In the genomic region with DNA sequence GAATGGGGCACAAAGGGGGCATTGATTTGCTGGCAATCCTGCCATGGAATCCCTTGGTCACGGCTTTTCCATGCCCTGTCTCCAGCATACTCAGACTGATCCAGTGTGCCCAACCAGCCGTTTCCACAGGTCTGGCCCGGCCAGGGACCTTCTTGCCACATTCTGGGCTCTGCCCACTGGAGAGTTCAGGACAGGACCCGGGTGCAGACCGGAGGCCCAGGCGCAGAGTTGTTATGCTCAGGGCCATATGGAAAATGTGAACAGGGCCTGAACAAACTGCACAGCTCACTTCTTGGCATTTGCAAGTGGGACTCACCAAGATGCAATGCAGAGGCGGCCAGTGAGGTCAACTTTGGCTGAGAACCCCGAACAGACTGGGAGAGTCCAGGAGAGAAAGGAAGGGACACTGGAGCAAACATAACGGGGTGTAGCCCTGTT, we compare ENCODE assay signal across 8 cellular contexts. TPM values are rescaled to one million over a fixed set of nuclear protein-coding genes. Genes with fewer than 3 reads are reported as not detected.
DNase-seq lines count a peak whose midpoint lies in the region; ATAC-seq and TF ChIP-seq lines count a peak whose summit lies in the region.

No MANE protein-coding gene starts in this region.

- H3K4me3 ChIP-seq in right atrium auricular region, result no peak overlapping the region
- no peak overlapping the region for H3K4me3 ChIP-seq in sigmoid colon

- in situ Hi-C loops in G401 (cut with HindIII; ENCODE audit: low sequenced_read_pairs), result no loop called here

- no peak for TF ChIP-seq POLR2A in sigmoid colon (IDR thresholded peaks at IDR 0.05)

- H3K27me3 ChIP-seq in right atrium auricular region (no peaks in the 10 kb centered on the region), sigmoid colon (no peaks in the 10 kb centered on the region)

- WGBS in sigmoid colon, 2 donors, result 71 to 76% methylated on average over 9 of the region's 9 CpGs

- ATAC-seq in HG03175 (IDR thresholded peaks at IDR 0.05; ENCODE audit: unreplicated experiment), result no peak

- H3K27ac ChIP-seq in right atrium auricular region (peak overlapping the region; percentile 74 to 81), sigmoid colon (peak overlapping the region; percentile 73 to 90 (median 83))

- DNase-seq in GM03348 (ENCODE audit: low spot score), result peak; percentile 90
- DNase-seq in amniotic stem cell (lab: John Stamatoyannopoulos, UW), result peak; percentile 88
- peak; percentile 95 for DNase-seq in right atrium auricular region (ENCODE audit: low spot score)
- peak; percentile 96 for DNase-seq in sigmoid colon
- DNase-seq in G401 (ENCODE audit: low spot score), result no peak
- no peak for DNase-seq in activated CD8-positive, alpha-beta memory T cell treated with anti-CD3 and anti-CD28 coated beads for 24 hours
- no peak for DNase-seq in HuH-7.5 (ENCODE audit: low spot score)

- no peaks in the 10 kb centered on the region for H3K9me3 ChIP-seq in right atrium auricular region
- no peaks in the 10 kb centered on the region for H3K9me3 ChIP-seq in sigmoid colon

- peak in 2 of 4 donors; percentile 2 to 76 for TF ChIP-seq EP300 in sigmoid colon (IDR thresholded peaks at IDR 0.05)

- intact Hi-C loops in sigmoid colon (cut with DNase I), result no loop called here

- peaks cover 0 to 22% of the 10 kb centered on the region in 2 donors for H3K4me1 ChIP-seq in right atrium auricular region
- peaks cover 0 to 59% (median 52%) of the 10 kb centered on the region in 4 donors for H3K4me1 ChIP-seq in sigmoid colon

- no peaks in the 10 kb centered on the region for H3K36me3 ChIP-seq in right atrium auricular region
- H3K36me3 ChIP-seq in sigmoid colon, result no peaks in the 10 kb centered on the region

- no peak for TF ChIP-seq CTCF in right atrium auricular region (IDR thresholded peaks at IDR 0.05)
- no peak for TF ChIP-seq CTCF in sigmoid colon (IDR thresholded peaks at IDR 0.05)

RNA-seq across cellular contexts. Expression of gene ASAP2, which starts 15.5 kb away (rescaled TPM):
- total RNA-seq in right atrium auricular region, result 10 to 100 TPM; 13.2 to 20.3 TPM
- total RNA-seq in sigmoid colon, result 10 to 100 TPM; 22.1 to 56.5 (median 26.5) TPM
- polyA plus RNA-seq in sigmoid colon, result 10 to 100 TPM; 15.1 to 31.7 (median 25.8) TPM
- total RNA-seq in G401 (2014; rRNA removed; shearing (Covaris generic)), result 5.5 and 7.1 TPM in 2 replicates

Comparison
In these comparisons a context has a peak if more than half of its experiments do, and no peak if none do; other contexts are left out.
1. DNase-seq: peak in GM03348 (single experiment), amniotic stem cell (single experiment), right atrium auricular region (single experiment) and sigmoid colon (single experiment); none in G401 (single experiment), activated CD8-positive, alpha-beta memory T cell treated with anti-CD3 and anti-CD28 coated beads for 24 hours (single experiment) and HuH-7.5 (single experiment).